In genomic region chr17:76569607-76570279, GRCh38 we compare ENCODE assay signal across 1 cellular context.
TF ChIP-seq lines count a peak whose summit lies in the region.

No MANE protein-coding gene starts in this region.

TF ChIP-seq in HepG2, 621 proteins besides CTCF, POLR2A, EP300 and RAD21 (continued from another document and continues in another):
- TF ChIP-seq, protein P1, sequence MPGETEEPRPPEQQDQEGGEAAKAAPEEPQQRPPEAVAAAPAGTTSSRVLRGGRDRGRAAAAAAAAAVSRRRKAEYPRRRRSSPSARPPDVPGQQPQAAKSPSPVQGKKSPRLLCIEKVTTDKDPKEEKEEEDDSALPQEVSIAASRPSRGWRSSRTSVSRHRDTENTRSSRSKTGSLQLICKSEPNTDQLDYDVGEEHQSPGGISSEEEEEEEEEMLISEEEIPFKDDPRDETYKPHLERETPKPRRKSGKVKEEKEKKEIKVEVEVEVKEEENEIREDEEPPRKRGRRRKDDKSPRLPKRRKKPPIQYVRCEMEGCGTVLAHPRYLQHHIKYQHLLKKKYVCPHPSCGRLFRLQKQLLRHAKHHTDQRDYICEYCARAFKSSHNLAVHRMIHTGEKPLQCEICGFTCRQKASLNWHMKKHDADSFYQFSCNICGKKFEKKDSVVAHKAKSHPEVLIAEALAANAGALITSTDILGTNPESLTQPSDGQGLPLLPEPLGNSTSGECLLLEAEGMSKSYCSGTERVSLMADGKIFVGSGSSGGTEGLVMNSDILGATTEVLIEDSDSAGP (CRISPR knock-in tag; IDR thresholded peaks at IDR 0.05; ENCODE audit: borderline replicate concordance), result peak; percentile 72; the same call in 1 of the 2 replicates
- TF ChIP-seq HDAC2 (CRISPR knock-in tag; IDR thresholded peaks at IDR 0.05), result peak; percentile 82
- TF ChIP-seq ZNF550 (CRISPR knock-in tag; IDR thresholded peaks at IDR 0.05; ENCODE audit: borderline replicate concordance), result peak; percentile 46; the same call in 1 of the 2 replicates
- TF ChIP-seq, protein P2, sequence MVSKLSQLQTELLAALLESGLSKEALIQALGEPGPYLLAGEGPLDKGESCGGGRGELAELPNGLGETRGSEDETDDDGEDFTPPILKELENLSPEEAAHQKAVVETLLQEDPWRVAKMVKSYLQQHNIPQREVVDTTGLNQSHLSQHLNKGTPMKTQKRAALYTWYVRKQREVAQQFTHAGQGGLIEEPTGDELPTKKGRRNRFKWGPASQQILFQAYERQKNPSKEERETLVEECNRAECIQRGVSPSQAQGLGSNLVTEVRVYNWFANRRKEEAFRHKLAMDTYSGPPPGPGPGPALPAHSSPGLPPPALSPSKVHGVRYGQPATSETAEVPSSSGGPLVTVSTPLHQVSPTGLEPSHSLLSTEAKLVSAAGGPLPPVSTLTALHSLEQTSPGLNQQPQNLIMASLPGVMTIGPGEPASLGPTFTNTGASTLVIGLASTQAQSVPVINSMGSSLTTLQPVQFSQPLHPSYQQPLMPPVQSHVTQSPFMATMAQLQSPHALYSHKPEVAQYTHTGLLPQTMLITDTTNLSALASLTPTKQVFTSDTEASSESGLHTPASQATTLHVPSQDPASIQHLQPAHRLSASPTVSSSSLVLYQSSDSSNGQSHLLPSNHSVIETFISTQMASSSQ (IDR thresholded peaks at IDR 0.05; ENCODE audit: low read depth), result no peak
- TF ChIP-seq, protein P2 (CRISPR knock-in tag; IDR thresholded peaks at IDR 0.05; ENCODE audit: borderline replicate concordance), result peak; percentile 55; the same call in 1 of the 2 replicates
- 0 out of 2 replicates have a peak, but pooled peaks have one; percentile 72 for TF ChIP-seq RCOR2 (CRISPR knock-in tag; IDR thresholded peaks at IDR 0.05)
- TF ChIP-seq ATF3 (CRISPR knock-in tag; IDR thresholded peaks at IDR 0.05), result peak; percentile 11; the same call in 1 of the 2 replicates
- TF ChIP-seq RFX1 (IDR thresholded peaks at IDR 0.05), result no peak
- peak; percentile 53; the same call in 1 of the 2 replicates for TF ChIP-seq ZNF574 (CRISPR knock-in tag; IDR thresholded peaks at IDR 0.05)
- TF ChIP-seq ETV5 (CRISPR knock-in tag; IDR thresholded peaks at IDR 0.05; ENCODE audit: borderline replicate concordance), result peak; percentile 44; the same call in 1 of the 2 replicates
- 0 out of 2 replicates have a peak, but pooled peaks have one; percentile 39 for TF ChIP-seq SIX1 (CRISPR knock-in tag; IDR thresholded peaks at IDR 0.05; ENCODE audit: borderline replicate concordance)
- TF ChIP-seq FOXM1 (CRISPR knock-in tag; IDR thresholded peaks at IDR 0.05), result no peak
- TF ChIP-seq HIC2 (CRISPR knock-in tag; IDR thresholded peaks at IDR 0.05; ENCODE audit: low read depth), result peak; percentile 98
- TF ChIP-seq ZNF121 (CRISPR knock-in tag; IDR thresholded peaks at IDR 0.05), result 0 out of 2 replicates have a peak, but pooled peaks have one; percentile 25
- peak; percentile 84; the same call in 1 of the 2 replicates for TF ChIP-seq ZSCAN9 (CRISPR knock-in tag; IDR thresholded peaks at IDR 0.05; ENCODE audit: borderline replicate concordance)
- TF ChIP-seq FIP1L1 (IDR thresholded peaks at IDR 0.05; ENCODE audit: borderline replicate concordance, insufficient read depth, low read depth, low read length), result 0 out of 2 replicates have a peak, but pooled peaks have one; percentile 48
- TF ChIP-seq ZBTB33 (CRISPR knock-in tag; IDR thresholded peaks at IDR 0.05), result 0 out of 2 replicates have a peak, but pooled peaks have one; percentile 39
- TF ChIP-seq ZBTB7B (CRISPR knock-in tag; IDR thresholded peaks at IDR 0.05), result peak; percentile 81
- TF ChIP-seq GABPB1 (CRISPR knock-in tag; IDR thresholded peaks at IDR 0.05), result peak; percentile 46; the same call in 1 of the 2 replicates
- TF ChIP-seq TBX2 (CRISPR knock-in tag; IDR thresholded peaks at IDR 0.05; ENCODE audit: borderline replicate concordance), result peak; percentile 60
- TF ChIP-seq ZHX1 (CRISPR knock-in tag; IDR thresholded peaks at IDR 0.05; ENCODE audit: low read depth), result 0 out of 2 replicates have a peak, but pooled peaks have one; percentile 50
- peak; percentile 68; the same call in 1 of the 2 replicates for TF ChIP-seq MTA1 (CRISPR knock-in tag; IDR thresholded peaks at IDR 0.05; ENCODE audit: borderline replicate concordance)
- TF ChIP-seq SIN3A (IDR thresholded peaks at IDR 0.05; ENCODE audit: borderline replicate concordance, low read depth, low read length), result no peak
- no peak for TF ChIP-seq ZNF605 (CRISPR knock-in tag; IDR thresholded peaks at IDR 0.05)
- TF ChIP-seq ZFP36L1 (CRISPR knock-in tag; IDR thresholded peaks at IDR 0.05), result 0 out of 2 replicates have a peak, but pooled peaks have one; percentile 31
- TF ChIP-seq, protein P3, sequence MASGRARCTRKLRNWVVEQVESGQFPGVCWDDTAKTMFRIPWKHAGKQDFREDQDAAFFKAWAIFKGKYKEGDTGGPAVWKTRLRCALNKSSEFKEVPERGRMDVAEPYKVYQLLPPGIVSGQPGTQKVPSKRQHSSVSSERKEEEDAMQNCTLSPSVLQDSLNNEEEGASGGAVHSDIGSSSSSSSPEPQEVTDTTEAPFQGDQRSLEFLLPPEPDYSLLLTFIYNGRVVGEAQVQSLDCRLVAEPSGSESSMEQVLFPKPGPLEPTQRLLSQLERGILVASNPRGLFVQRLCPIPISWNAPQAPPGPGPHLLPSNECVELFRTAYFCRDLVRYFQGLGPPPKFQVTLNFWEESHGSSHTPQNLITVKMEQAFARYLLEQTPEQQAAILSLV (CRISPR knock-in tag; IDR thresholded peaks at IDR 0.05; ENCODE audit: borderline replicate concordance), result 0 out of 2 replicates have a peak, but pooled peaks have one; percentile 43
- TF ChIP-seq ATF7 (IDR thresholded peaks at IDR 0.05), result no peak
- TF ChIP-seq ATF7 (CRISPR knock-in tag; IDR thresholded peaks at IDR 0.05), result no peak
- TF ChIP-seq NR2F6 (IDR thresholded peaks at IDR 0.05), result peak; percentile 57
- TF ChIP-seq NR2F6 (CRISPR knock-in tag; IDR thresholded peaks at IDR 0.05), result peak; percentile 75; the same call in 1 of the 2 replicates
- TF ChIP-seq CEBPG (CRISPR knock-in tag; IDR thresholded peaks at IDR 0.05), result peak; percentile 72
- peak; percentile 48; the same call in 1 of the 2 replicates for TF ChIP-seq SMAD3 (CRISPR knock-in tag; IDR thresholded peaks at IDR 0.05)
- peak; percentile 55; the same call in 1 of the 2 replicates for TF ChIP-seq ZNF205 (CRISPR knock-in tag; IDR thresholded peaks at IDR 0.05)
- TF ChIP-seq, protein P4, sequence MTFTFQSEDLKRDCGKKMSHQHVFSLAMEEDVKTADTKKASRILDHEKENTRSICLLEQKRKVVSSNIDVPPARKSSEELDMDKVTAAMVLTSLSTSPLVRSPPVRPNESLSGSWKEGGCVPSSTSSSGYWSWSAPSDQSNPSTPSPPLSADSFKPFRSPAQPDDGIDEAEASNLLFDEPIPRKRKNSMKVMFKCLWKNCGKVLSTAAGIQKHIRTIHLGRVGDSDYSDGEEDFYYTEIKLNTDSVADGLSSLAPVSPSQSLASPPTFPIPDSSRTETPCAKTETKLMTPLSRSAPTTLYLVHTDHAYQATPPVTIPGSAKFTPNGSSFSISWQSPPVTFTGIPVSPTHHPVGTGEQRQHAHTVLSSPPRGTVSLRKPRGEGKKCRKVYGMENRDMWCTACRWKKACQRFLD (CRISPR knock-in tag; IDR thresholded peaks at IDR 0.05; ENCODE audit: borderline replicate concordance), result no peak
- TF ChIP-seq NR2F2 (IDR thresholded peaks at IDR 0.05; ENCODE audit: borderline replicate concordance, low read depth), result 0 out of 2 replicates have a peak, but pooled peaks have one; percentile 52
- TF ChIP-seq ZSCAN22 (CRISPR knock-in tag; IDR thresholded peaks at IDR 0.05), result no peak
- peak; percentile 78 for TF ChIP-seq KDM2A (CRISPR knock-in tag; IDR thresholded peaks at IDR 0.05; ENCODE audit: borderline replicate concordance, low read depth)
- TF ChIP-seq SMARCE1 (IDR thresholded peaks at IDR 0.05; ENCODE audit: borderline replicate concordance), result no peak
- TF ChIP-seq ZNF614 (CRISPR knock-in tag; IDR thresholded peaks at IDR 0.05; ENCODE audit: borderline replicate concordance), result peak; percentile 77
- TF ChIP-seq XRCC5 (optimal IDR thresholded peaks at IDR 0.05; ENCODE audit: low read length), result peak; percentile 54
- peak; percentile 66; the same call in 1 of the 2 replicates for TF ChIP-seq RXRB (CRISPR knock-in tag; IDR thresholded peaks at IDR 0.05; ENCODE audit: borderline replicate concordance)
- peak; percentile 43 for TF ChIP-seq PCBP2 (optimal IDR thresholded peaks at IDR 0.05; ENCODE audit: low read depth, low read length, poor library complexity, severe bottlenecking)
- TF ChIP-seq ZNF792 (CRISPR knock-in tag; IDR thresholded peaks at IDR 0.05), result 0 out of 2 replicates have a peak, but pooled peaks have one; percentile 69
- TF ChIP-seq ZNF556 (CRISPR knock-in tag; IDR thresholded peaks at IDR 0.05; ENCODE audit: borderline replicate concordance), result 0 out of 2 replicates have a peak, but pooled peaks have one; percentile 37
